ENCODE assay signal across 2 cellular contexts in genomic region chr16:14337303-14338191, GRCh38.
A peak's percentile ranks its signal among the peaks of the same experiment; 100 is the strongest.
TF ChIP-seq lines count a peak whose summit lies in the region.

No MANE protein-coding gene starts in this region.

TF ChIP-seq in A549, 52 proteins besides CTCF, POLR2A, EP300 and RAD21:
- TF ChIP-seq NR3C1 (IDR thresholded peaks at IDR 0.05) = no peak
- TF ChIP-seq RFX5 (IDR thresholded peaks at IDR 0.05) = no peak
- TF ChIP-seq FOXS1 (CRISPR knock-in tag; IDR thresholded peaks at IDR 0.05) = no peak
- TF ChIP-seq E2F6 (IDR thresholded peaks at IDR 0.05; ENCODE audit: borderline replicate concordance, low read depth) = 0 out of 2 replicates have a peak, but pooled peaks have one; percentile 10
- no peak for TF ChIP-seq ELK1 (IDR thresholded peaks at IDR 0.05; ENCODE audit: low read depth, low read length)
- TF ChIP-seq ATOH8 (CRISPR knock-in tag; IDR thresholded peaks at IDR 0.05; ENCODE audit: low read depth) = no peak
- TF ChIP-seq CHD4 (IDR thresholded peaks at IDR 0.05; ENCODE audit: borderline replicate concordance) = no peak
- no peak for TF ChIP-seq REST (IDR thresholded peaks at IDR 0.05)
- TF ChIP-seq JUN (IDR thresholded peaks at IDR 0.05) = 0 out of 5 replicates have a peak, but pooled peaks of 1 of the 2 experiments have one; percentile 23

TF ChIP-seq in IMR-90, 13 proteins besides CTCF, POLR2A, EP300 and RAD21:
- TF ChIP-seq MXI1 (IDR thresholded peaks at IDR 0.05; ENCODE audit: borderline replicate concordance, low read depth, low read length) (no peak), ELK1 (IDR thresholded peaks at IDR 0.05; ENCODE audit: borderline replicate concordance, low read depth, low read length) (no peak), SMC3 (IDR thresholded peaks at IDR 0.05; ENCODE audit: low read depth, low read length) (no peak), MAZ (IDR thresholded peaks at IDR 0.05; ENCODE audit: borderline replicate concordance, low read depth, low read length) (no peak), CHD1 (IDR thresholded peaks at IDR 0.05; ENCODE audit: low read depth, low read length) (no peak), RFX5 (IDR thresholded peaks at IDR 0.05; ENCODE audit: low read depth, low read length) (no peak), BHLHE40 (IDR thresholded peaks at IDR 0.05; ENCODE audit: low read depth, low read length) (no peak), RCOR1 (IDR thresholded peaks at IDR 0.05; ENCODE audit: insufficient replicate concordance, low read length) (no peak), USF2 (IDR thresholded peaks at IDR 0.05; ENCODE audit: low read depth, low read length) (no peak), FOS (IDR thresholded peaks at IDR 0.05; ENCODE audit: low read depth, low read length) (no peak), CEBPB (IDR thresholded peaks at IDR 0.05; ENCODE audit: low read depth, low read length) (no peak), NFE2L2 (IDR thresholded peaks at IDR 0.05; ENCODE audit: low read depth, low read length) (no peak), MAFK (IDR thresholded peaks at IDR 0.05; ENCODE audit: low read depth, low read length) (no peak)
TF ChIP-seq in IMR-90: peak in this region for 0.
